Comparison of ENCODE assay signal across 38 cellular contexts in the genomic region with DNA sequence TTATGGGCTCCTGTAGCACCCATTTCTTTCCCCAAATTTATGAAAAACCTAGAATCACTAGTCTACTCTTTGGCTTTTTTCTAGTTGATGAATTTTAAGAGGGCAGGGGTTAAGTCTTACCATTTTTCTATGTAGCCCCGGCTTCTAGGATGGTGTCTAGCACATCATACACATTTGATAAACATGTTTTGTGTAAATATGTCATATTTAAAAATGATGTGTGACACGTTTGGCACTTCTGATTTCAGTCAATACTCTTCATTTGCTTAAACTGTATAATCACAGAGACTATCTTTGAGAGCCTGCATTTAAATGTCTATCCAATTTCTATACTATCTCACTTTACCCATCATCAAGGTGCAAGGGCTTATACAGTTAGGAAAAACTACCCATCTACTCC.
"Had no signal": no experiment of that assay in that cellular context is flagged by ENCODE, and none has a peak within 500 bp of the region (broad histone marks: within the 10 kb centered on the region; RNA-seq: fewer than 3 reads in every experiment).

No MANE protein-coding gene starts in this region.

- H3K27ac ChIP-seq: adrenal gland, body of pancreas, brain microvascular endothelial cell, breast epithelium, cardiac muscle cell had no signal

- H3K9me3 ChIP-seq: adrenal gland, ascending aorta, body of pancreas had no signal

- H3K27ac Mint-ChIP-seq: activated naive CD4-positive, alpha-beta T cell treated with anti-CD3 and anti-CD28 coated beads for 36 hours; activated naive CD4-positive, alpha-beta T cell treated with anti-CD3 and anti-CD28 coated beads, Interleukin-2, amount 10 ng/mL, durations not matched to agents 7 days and 5 days; activated naive CD4-positive, alpha-beta T cell treated with anti-CD3 and anti-CD28 coated beads, Interleukin-2, amount 50 U/mL, for 24 hours; activated naive CD4-positive, alpha-beta T cell treated with anti-CD3 and anti-CD28 coated beads, Interleukin-2, amount 50 U/mL, for 72 hours; activated naive CD8-positive, alpha-beta T cell; activated naive CD8-positive, alpha-beta T cell treated with anti-CD3 and anti-CD28 coated beads for 36 hours; activated naive CD8-positive, alpha-beta T cell treated with anti-CD3 and anti-CD28 coated beads, Interleukin-2, amount 10 ng/mL, durations not matched to agents 7 days and 5 days; activated naive CD8-positive, alpha-beta T cell treated with anti-CD3 and anti-CD28 coated beads, Interleukin-2, amount 50 U/mL, for 24 hours; activated T-cell treated with anti-CD3 and anti-CD28 coated beads, Interleukin-2, amount 50 U/mL, for 24 hours; activated T-cell treated with anti-CD3 and anti-CD28 coated beads, Interleukin-2, amount 50 U/mL, for 72 hours; activated T-helper 1 cell treated with anti-CD3 and anti-CD28 coated beads, Interleukin-12 subunit alpha, Interleukin-12 subunit beta, Interleukin-2, Interleukin-4 antibody, amounts not matched to agents 30 ng/mL and 10 ng/mL and 1 ng/mL, durations not matched to agents 14 hours and 24 hours and 36 hours; activated T-helper 17 cell treated with anti-CD3 and anti-CD28 coated beads, Interleukin-2, amount 50 U/mL, for 72 hours; activated T-helper 2 cell treated with anti-CD3 and anti-CD28 coated beads, Interferon-gamma antibody, Interleukin-2, Interleukin-4, amounts not matched to agents 10 μg/mL and 5 μg/mL and 100 μg/mL, durations not matched to agents 14 hours and 24 hours and 36 hours; brain had no signal

- H3K4me1 ChIP-seq: adrenal gland, ascending aorta, body of pancreas, breast epithelium had no signal

- H3K4me1 Mint-ChIP-seq: activated naive CD4-positive, alpha-beta T cell treated with anti-CD3 and anti-CD28 coated beads, Interleukin-2, amount 10 ng/mL, durations not matched to agents 7 days and 5 days; activated naive CD4-positive, alpha-beta T cell treated with anti-CD3 and anti-CD28 coated beads, Interleukin-2, amount 50 U/mL, for 24 hours; activated naive CD8-positive, alpha-beta T cell treated with anti-CD3 and anti-CD28 coated beads for 36 hours; activated naive CD8-positive, alpha-beta T cell treated with anti-CD3 and anti-CD28 coated beads, Interleukin-2, amount 10 ng/mL, durations not matched to agents 7 days and 5 days; activated naive CD8-positive, alpha-beta T cell treated with anti-CD3 and anti-CD28 coated beads, Interleukin-2, amount 50 U/mL, for 24 hours; activated T-helper 17 cell treated with anti-CD3 and anti-CD28 coated beads, Interleukin-2, amount 50 U/mL, for 72 hours; central memory CD8-positive, alpha-beta T cell had no signal

- DNase-seq: activated effector memory CD4-positive, alpha-beta T cell treated with anti-CD3 and anti-CD28 coated beads, Interleukin-2, amount 50 U/mL, for 16 hours; activated effector memory CD4-positive, alpha-beta T cell treated with Interleukin-2 at 50 U/mL for 16 hours; activated gamma-delta T cell; activated gamma-delta T cell treated with Interleukin-2 at 50 U/mL for 16 hours; activated naive CD4-positive, alpha-beta T cell; activated naive CD4-positive, alpha-beta T cell treated with anti-CD3 and anti-CD28 coated beads for 36 hours; activated naive CD4-positive, alpha-beta T cell treated with anti-CD3 and anti-CD28 coated beads, Interleukin-2, amount 10 ng/mL, durations not matched to agents 7 days and 5 days; activated naive CD4-positive, alpha-beta T cell treated with anti-CD3 and anti-CD28 coated beads, Interleukin-2, amount 50 U/mL, for 16 hours; activated naive CD4-positive, alpha-beta T cell treated with Interleukin-2 at 50 U/mL for 16 hours; activated naive CD8-positive, alpha-beta T cell treated with anti-CD3 and anti-CD28 coated beads for 36 hours; activated naive CD8-positive, alpha-beta T cell treated with anti-CD3 and anti-CD28 coated beads, Interleukin-2, amount 10 ng/mL, durations not matched to agents 7 days and 5 days; activated naive CD8-positive, alpha-beta T cell treated with anti-CD3 and anti-CD28 coated beads, Interleukin-2, amount 50 U/mL, for 24 hours; activated T-cell treated with anti-CD3 and anti-CD28 coated beads, Interleukin-2, amount 50 U/mL, for 1 hour; activated T-cell treated with anti-CD3 and anti-CD28 coated beads, Interleukin-2, amount 50 U/mL, for 24 hours; activated T-cell treated with anti-CD3 and anti-CD28 coated beads, Interleukin-2, amount 50 U/mL, for 4 hours; activated T-cell treated with anti-CD3 and anti-CD28 coated beads, Interleukin-2, amount 50 U/mL, for 48 hours; activated T-cell treated with anti-CD3 and anti-CD28 coated beads, Interleukin-2, amount 50 U/mL, for 72 hours; adrenal gland; amniotic stem cell; amygdala; anterior cingulate cortex; aorta; body of pancreas; brain microvascular endothelial cell; caudate nucleus; central memory CD4-positive, alpha-beta T cell; cerebellar nuclear complex had no signal

- H3K4me3 Mint-ChIP-seq: activated naive CD4-positive, alpha-beta T cell treated with anti-CD3 and anti-CD28 coated beads for 36 hours; activated naive CD4-positive, alpha-beta T cell treated with anti-CD3 and anti-CD28 coated beads, Interleukin-2, amount 10 ng/mL, durations not matched to agents 7 days and 5 days; activated naive CD4-positive, alpha-beta T cell treated with anti-CD3 and anti-CD28 coated beads, Interleukin-2, amount 50 U/mL, for 24 hours; activated naive CD8-positive, alpha-beta T cell; activated naive CD8-positive, alpha-beta T cell treated with anti-CD3 and anti-CD28 coated beads for 36 hours; activated naive CD8-positive, alpha-beta T cell treated with anti-CD3 and anti-CD28 coated beads, Interleukin-2, amount 10 ng/mL, durations not matched to agents 7 days and 5 days; activated naive CD8-positive, alpha-beta T cell treated with anti-CD3 and anti-CD28 coated beads, Interleukin-2, amount 50 U/mL, for 24 hours; activated T-cell treated with anti-CD3 and anti-CD28 coated beads, Interleukin-2, amount 50 U/mL, for 24 hours; activated T-cell treated with anti-CD3 and anti-CD28 coated beads, Interleukin-2, amount 50 U/mL, for 4 hours; activated T-cell treated with anti-CD3 and anti-CD28 coated beads, Interleukin-2, amount 50 U/mL, for 72 hours; activated T-helper 1 cell treated with anti-CD3 and anti-CD28 coated beads, Interleukin-12 subunit alpha, Interleukin-12 subunit beta, Interleukin-2, Interleukin-4 antibody, amounts not matched to agents 30 ng/mL and 10 ng/mL and 1 ng/mL, durations not matched to agents 14 hours and 24 hours and 36 hours; activated T-helper 17 cell treated with anti-CD3 and anti-CD28 coated beads, Interleukin-2, amount 50 U/mL, for 72 hours; brain; central memory CD8-positive, alpha-beta T cell had no signal

- H3K4me3 ChIP-seq: adrenal gland, body of pancreas, breast epithelium, cardiac muscle cell had no signal

- H3K36me3 ChIP-seq: adrenal gland, ascending aorta, brain microvascular endothelial cell, breast epithelium, cardiac muscle cell had no signal

- ATAC-seq: activated naive CD4-positive, alpha-beta T cell treated with anti-CD3 and anti-CD28 coated beads, Interleukin-2, amount 50 U/mL, for 72 hours; activated naive CD8-positive, alpha-beta T cell treated with anti-CD3 and anti-CD28 coated beads, Interleukin-2, amount 50 U/mL, for 24 hours; activated T-cell treated with anti-CD3 and anti-CD28 coated beads, Interleukin-2, amount 50 U/mL, for 4 hours; activated T-cell treated with anti-CD3 and anti-CD28 coated beads, Interleukin-2, amount 50 U/mL, for 72 hours; activated T-helper 17 cell treated with anti-CD3 and anti-CD28 coated beads, Interleukin-2, amount 50 U/mL, for 72 hours; body of pancreas had no signal

- H3K27me3 Mint-ChIP-seq: activated naive CD4-positive, alpha-beta T cell treated with anti-CD3 and anti-CD28 coated beads, Interleukin-2, amount 10 ng/mL, durations not matched to agents 7 days and 5 days; activated naive CD4-positive, alpha-beta T cell treated with anti-CD3 and anti-CD28 coated beads, Interleukin-2, amount 50 U/mL, for 24 hours; activated naive CD8-positive, alpha-beta T cell treated with anti-CD3 and anti-CD28 coated beads for 36 hours; activated naive CD8-positive, alpha-beta T cell treated with anti-CD3 and anti-CD28 coated beads, Interleukin-2, amount 10 ng/mL, durations not matched to agents 7 days and 5 days; activated naive CD8-positive, alpha-beta T cell treated with anti-CD3 and anti-CD28 coated beads, Interleukin-2, amount 50 U/mL, for 24 hours; activated T-cell treated with anti-CD3 and anti-CD28 coated beads, Interleukin-2, amount 50 U/mL, for 24 hours; activated T-helper 17 cell treated with anti-CD3 and anti-CD28 coated beads, Interleukin-2, amount 50 U/mL, for 72 hours; brain; central memory CD8-positive, alpha-beta T cell had no signal

- H3K9me3 Mint-ChIP-seq: activated naive CD4-positive, alpha-beta T cell treated with anti-CD3 and anti-CD28 coated beads, Interleukin-2, amount 10 ng/mL, durations not matched to agents 7 days and 5 days; activated naive CD4-positive, alpha-beta T cell treated with anti-CD3 and anti-CD28 coated beads, Interleukin-2, amount 50 U/mL, for 24 hours had no signal

- H3K27me3 ChIP-seq: adrenal gland, ascending aorta, body of pancreas, brain microvascular endothelial cell, breast epithelium, cardiac muscle cell had no signal

- H3K36me3 Mint-ChIP-seq: activated naive CD4-positive, alpha-beta T cell treated with anti-CD3 and anti-CD28 coated beads, Interleukin-2, amount 10 ng/mL, durations not matched to agents 7 days and 5 days; activated naive CD4-positive, alpha-beta T cell treated with anti-CD3 and anti-CD28 coated beads, Interleukin-2, amount 50 U/mL, for 24 hours; activated naive CD4-positive, alpha-beta T cell treated with anti-CD3 and anti-CD28 coated beads, Interleukin-2, amount 50 U/mL, for 72 hours; activated naive CD8-positive, alpha-beta T cell; activated naive CD8-positive, alpha-beta T cell treated with anti-CD3 and anti-CD28 coated beads for 36 hours; activated naive CD8-positive, alpha-beta T cell treated with anti-CD3 and anti-CD28 coated beads, Interleukin-2, amount 10 ng/mL, durations not matched to agents 7 days and 5 days; brain had no signal
